In genomic region chr14:105301103-105301914, GRCh38 we compare ENCODE assay signal across 8 cellular contexts. TPM values are rescaled to one million over a fixed set of nuclear protein-coding genes. Genes with fewer than 3 reads are reported as not detected.
DNase-seq lines count a peak whose midpoint lies in the region; TF ChIP-seq lines count a peak whose summit lies in the region.

No MANE protein-coding gene starts in this region.

- H3K27ac ChIP-seq in SK-N-MC = peak overlapping the region; percentile 80

- peaks cover 11% of the 10 kb centered on the region for H3K36me3 Mint-ChIP-seq in HFFc6 (ENCODE audit: low read depth)
- no peaks in the 10 kb centered on the region for H3K36me3 Mint-ChIP-seq in activated naive CD4-positive, alpha-beta T cell treated with anti-CD3 and anti-CD28 coated beads, Interleukin-2, amount 50 U/mL, for 24 hours

- peak; percentile 42 for TF ChIP-seq POLR2A in NB4 (IDR thresholded peaks at IDR 0.05; ENCODE audit: extremely low read depth, insufficient read length)

- peak overlapping the region; percentile 88 for H3K4me3 Mint-ChIP-seq in HFFc6
- peak overlapping the region; percentile 90 for H3K4me3 Mint-ChIP-seq in activated naive CD4-positive, alpha-beta T cell treated with anti-CD3 and anti-CD28 coated beads, Interleukin-2, amount 50 U/mL, for 24 hours

- peak overlapping the region; percentile 93 for H3K9ac ChIP-seq in SK-N-MC (ENCODE audit: insufficient read length)

- peaks cover 18% of the 10 kb centered on the region for H3K4me1 Mint-ChIP-seq in HFFc6 (ENCODE audit: low read depth)
- peaks cover 50% of the 10 kb centered on the region for H3K4me1 Mint-ChIP-seq in activated naive CD4-positive, alpha-beta T cell treated with anti-CD3 and anti-CD28 coated beads, Interleukin-2, amount 50 U/mL, for 24 hours

- H3K27ac Mint-ChIP-seq in HFFc6 = peak overlapping the region; percentile 93
- peak overlapping the region; percentile 82 for H3K27ac Mint-ChIP-seq in activated naive CD4-positive, alpha-beta T cell treated with anti-CD3 and anti-CD28 coated beads, Interleukin-2, amount 50 U/mL, for 24 hours

- H3K36me3 ChIP-seq in SK-N-MC (ENCODE audit: insufficient read depth, low read length) = no peaks in the 10 kb centered on the region

- no peaks in the 10 kb centered on the region for H3K27me3 Mint-ChIP-seq in HFFc6 (ENCODE audit: insufficient read depth)
- H3K27me3 Mint-ChIP-seq in activated naive CD4-positive, alpha-beta T cell treated with anti-CD3 and anti-CD28 coated beads, Interleukin-2, amount 50 U/mL, for 24 hours = no peaks in the 10 kb centered on the region

- H3K9me3 ChIP-seq in SK-N-MC (ENCODE audit: low read depth, low read length) = no peaks in the 10 kb centered on the region

- DNase-seq in GM04504 (ENCODE audit: low read depth) (peak; percentile 86), HFFc6 (peak; percentile 79), NB4 (ENCODE audit: low read depth) (peak; percentile 93), SK-N-MC (ENCODE audit: low read depth, low spot score) (peak; percentile 37), globus pallidus (ENCODE audit: low spot score) (peak; percentile 96), nucleus accumbens (lab: John Stamatoyannopoulos, UW) (peak; percentile 40 to 99 (median 94)), superior temporal gyrus (ENCODE audit: extremely low spot score) (peak; percentile 90)

- H3K4me3 ChIP-seq in NB4 (ENCODE audit: low read depth, low read length) (peak overlapping the region; percentile 49), SK-N-MC (peak overlapping the region; percentile 96)

- no peak for TF ChIP-seq CTCF in HFFc6 (IDR thresholded peaks at IDR 0.05)
- TF ChIP-seq CTCF in NB4 (IDR thresholded peaks at IDR 0.05; ENCODE audit: low read depth, low read length) = no peak

- no peaks in the 10 kb centered on the region for H3K9me3 Mint-ChIP-seq in HFFc6
- no peaks in the 10 kb centered on the region for H3K9me3 Mint-ChIP-seq in activated naive CD4-positive, alpha-beta T cell treated with anti-CD3 and anti-CD28 coated beads, Interleukin-2, amount 50 U/mL, for 24 hours

RNA-seq across cellular contexts. Expression of gene BRF1, which starts 0.5 kb away (rescaled TPM):
- 10 to 100 TPM; 20.1 to 25.8 (median 21.8) TPM for total RNA-seq in HFFc6 (2021; fragmentation: NEBNext Ultra II Directional; extraction: Animal tissue kit (Norgen Biotek cat#: 25700))

RNA-seq across cellular contexts. Expression of gene PACS2, which starts 13.2 kb away (rescaled TPM):
- 10 to 100 TPM; 33.5 to 38.5 (median 35.2) TPM for total RNA-seq in HFFc6 (2021; fragmentation: NEBNext Ultra II Directional; extraction: Animal tissue kit (Norgen Biotek cat#: 25700))

RNA-seq across cellular contexts. Expression of gene BTBD6, which starts 53.0 kb away (rescaled TPM):
- total RNA-seq in HFFc6 (2021; fragmentation: NEBNext Ultra II Directional; extraction: Animal tissue kit (Norgen Biotek cat#: 25700)) = 10 to 100 TPM; 44.3 to 58.6 (median 53.2) TPM

Comparison
In these comparisons a context has a peak if more than half of its experiments do, and no peak if none do; other contexts are left out.
1. Peak in every context shown above with its lines: DNase-seq, H3K4me3 ChIP-seq and H3K27ac ChIP-seq.
2. DNase-seq: peak in every context shown above with its lines; median percentile 96 in globus pallidus; 94 in nucleus accumbens; 93 in NB4; 90 in superior temporal gyrus; 86 in GM04504; 79 in HFFc6; 37 in SK-N-MC.